ENCODE assay signal across 8 cellular contexts in genomic region chr1:201530741-201531521, GRCh38. TPM values are rescaled to one million over a fixed set of nuclear protein-coding genes. Genes with fewer than 3 reads are reported as not detected.
DNase-seq lines count a peak whose midpoint lies in the region; ATAC-seq, FAIRE-seq and TF ChIP-seq lines count a peak whose summit lies in the region.

No MANE protein-coding gene starts in this region.

- FAIRE-seq in TTC549 (lab: Jason Lieb, UNC), result peak; percentile 71

- intact Hi-C loops in activated CD4-positive, alpha-beta T cell treated with anti-CD3 and anti-CD28 coated beads for 36 hours (cut with DNase I, micrococcal nuclease), result loop anchor here in 1 of 2 experiments (1.0 kb wide), 2 partner anchors 173 to 262 kb away; no protein-coding TSS in a partner anchor
- intact Hi-C loops in mucosa of descending colon (cut with DNase I, micrococcal nuclease), result no loop called here

- no peaks in the 10 kb centered on the region for H3K9me3 Mint-ChIP-seq in activated CD4-positive, alpha-beta T cell treated with anti-CD3 and anti-CD28 coated beads for 36 hours (ENCODE audit: low read depth)

- peak; percentile 91 for TF ChIP-seq CTCF in epithelial cell of proximal tubule (conservative IDR thresholded peaks at IDR 0.05; ENCODE audit: low read depth, low read length)
- TF ChIP-seq CTCF in mucosa of descending colon (IDR thresholded peaks at IDR 0.05), result no peak
- TF ChIP-seq CTCF in thoracic aorta (IDR thresholded peaks at IDR 0.05), result peak; percentile 80

- H3K4me1 ChIP-seq in mucosa of descending colon (ENCODE audit: low read depth) (no peaks in the 10 kb centered on the region), thoracic aorta (ENCODE audit: control insufficient read depth in 1 of 2, low read depth in 2 of 2) (peaks cover 27 to 50% of the 10 kb centered on the region in 2 donors)

- H3K4me3 ChIP-seq in epithelial cell of proximal tubule (ENCODE audit: low read depth, low read length), result no peak overlapping the region
- no peak overlapping the region for H3K4me3 ChIP-seq in mucosa of descending colon
- peak overlapping the region; percentile 52 for H3K4me3 ChIP-seq in thoracic aorta

- no peaks in the 10 kb centered on the region for H3K27me3 ChIP-seq in thoracic aorta (replicated peaks; ENCODE audit: insufficient read depth)

- peaks cover 7% of the 10 kb centered on the region for H3K4me1 Mint-ChIP-seq in activated CD4-positive, alpha-beta T cell treated with anti-CD3 and anti-CD28 coated beads for 36 hours

- peaks cover 3% of the 10 kb centered on the region for H3K27me3 Mint-ChIP-seq in activated CD4-positive, alpha-beta T cell treated with anti-CD3 and anti-CD28 coated beads for 36 hours

- H3K9me3 ChIP-seq in mucosa of descending colon (no peaks in the 10 kb centered on the region), thoracic aorta (no peaks in the 10 kb centered on the region)

- H3K4me3 Mint-ChIP-seq in activated CD4-positive, alpha-beta T cell treated with anti-CD3 and anti-CD28 coated beads for 36 hours, result no peak overlapping the region

- H3K36me3 ChIP-seq in mucosa of descending colon (ENCODE audit: low read depth) (no peaks in the 10 kb centered on the region), thoracic aorta (no peaks in the 10 kb centered on the region)

- peak; percentile 76 for ATAC-seq in activated CD4-positive, alpha-beta T cell treated with anti-CD3 and anti-CD28 coated beads for 36 hours
- peak; percentile 80 for ATAC-seq in mucosa of descending colon
- ATAC-seq in thoracic aorta (ENCODE audit: insufficient number of reproducible peaks, low FRiP score, low read depth), result peak; percentile 32

- peak overlapping the region; percentile 34 to 67 for H3K27ac ChIP-seq in thoracic aorta

- DNase-seq in activated CD4-positive, alpha-beta T cell treated with anti-CD3 and anti-CD28 coated beads for 36 hours, result peak; percentile 76
- DNase-seq in activated CD4-positive, alpha-beta T cell treated with anti-CD3 and anti-CD28 coated beads, Interleukin-2, amount 50 U/mL, for 1 hour, result no peak
- DNase-seq in NCI-H2081 (lab: John Stamatoyannopoulos, UW), result peak; percentile 77 to 80
- no peak for DNase-seq in epithelial cell of proximal tubule (ENCODE audit: low read depth)
- peak; percentile 75 to 85 (median 77) for DNase-seq in mucosa of descending colon
- no peak for DNase-seq in thoracic aorta (ENCODE audit: low spot score)
- DNase-seq in effector CD4-positive, alpha-beta T cell, result no peak

- POLR2A ChIA-PET in activated CD4-positive, alpha-beta T cell treated with anti-CD3 and anti-CD28 coated beads for 36 hours (lab: Charles Lee), result interaction anchor here (0.5 kb wide), 1 partner anchor 1539 kb away, joined by 3 read pairs; no protein-coding TSS in a partner anchor

- peaks cover 12% of the 10 kb centered on the region for H3K36me3 Mint-ChIP-seq in activated CD4-positive, alpha-beta T cell treated with anti-CD3 and anti-CD28 coated beads for 36 hours (ENCODE audit: low read depth)

- CTCF ChIA-PET in activated CD4-positive, alpha-beta T cell treated with anti-CD3 and anti-CD28 coated beads for 36 hours (lab: Charles Lee), result interaction anchor here (0.6 to 4.1 kb wide), 12 partner anchors 8 to 178 kb away, joined by 3 to 24 read pairs (median 6); no protein-coding TSS in a partner anchor

- H3K27ac Mint-ChIP-seq in activated CD4-positive, alpha-beta T cell treated with anti-CD3 and anti-CD28 coated beads for 36 hours, result no peak overlapping the region

RNA-seq across cellular contexts. Expression of gene NAV1, which starts 8.0 kb away (rescaled TPM):
- total RNA-seq in activated CD4-positive, alpha-beta T cell treated with anti-CD3 and anti-CD28 coated beads for 36 hours, result 1 to 10 TPM; 1.9 to 2.6 TPM
- total RNA-seq in epithelial cell of proximal tubule (24.1 and 24.3 TPM in 2 replicates), mucosa of descending colon (10 to 100 TPM; 13.7 to 64.3 (median 16.7) TPM), thoracic aorta (100 to 1,000 TPM; 126 to 255 TPM)

RNA-seq across cellular contexts. Expression of gene CSRP1, which starts 24.0 kb away (rescaled TPM):
- total RNA-seq in activated CD4-positive, alpha-beta T cell treated with anti-CD3 and anti-CD28 coated beads for 36 hours, result 10 to 100 TPM; 49.2 to 50.7 TPM
- total RNA-seq in epithelial cell of proximal tubule (630 and 765 TPM in 2 replicates), mucosa of descending colon (1,000 to 10,000 TPM in 1 of 3 donors, 100 to 1,000 TPM in 2; 150 to 1,587 (median 214) TPM), thoracic aorta (1,000 to 10,000 TPM; 2,051 to 3,060 TPM)

Comparison
In these comparisons a context has a peak if more than half of its experiments do, and no peak if none do; other contexts are left out.
1. DNase-seq: peak in activated CD4-positive, alpha-beta T cell treated with anti-CD3 and anti-CD28 coated beads for 36 hours (single experiment), NCI-H2081 (2 of 2) and mucosa of descending colon (3 of 3); none in activated CD4-positive, alpha-beta T cell treated with anti-CD3 and anti-CD28 coated beads, Interleukin-2, amount 50 U/mL, for 1 hour (single experiment), epithelial cell of proximal tubule (single experiment), thoracic aorta (single experiment) and effector CD4-positive, alpha-beta T cell (single experiment).
2. Peak in every context shown above with its lines, with median percentiles within 50 percentile points of each other: ATAC-seq.